10 cellular contexts compared by ENCODE assay signal in genomic region chr15:101267320-101268104, GRCh38. TPM values are rescaled to one million over a fixed set of nuclear protein-coding genes. Genes with fewer than 3 reads are reported as not detected.
A peak's percentile ranks its signal among the peaks of the same experiment; 100 is the strongest.
DNase-seq lines count a peak whose midpoint lies in the region; ATAC-seq and TF ChIP-seq lines count a peak whose summit lies in the region.
"Had no signal": no experiment of that assay in that cellular context is flagged by ENCODE, and none has a peak within 500 bp of the region (broad histone marks: within the 10 kb centered on the region; RNA-seq: fewer than 3 reads in every experiment).

No MANE protein-coding gene starts in this region.

- H3K36me3 ChIP-seq in spleen = peaks cover 0 to 45% (median 36%) of the 10 kb centered on the region in 6 donors

- H3K27ac ChIP-seq in spleen = peak overlapping the region in 7 of 8 donors; percentile 48 to 70 (median 56)

- H3K27me3 ChIP-seq in spleen (replicated peaks in 1 of 7) = no peaks in the 10 kb centered on the region

- no peak overlapping the region for H3K4me3 Mint-ChIP-seq in natural killer cell
- H3K4me3 Mint-ChIP-seq in nephron progenitor cell = no peak overlapping the region

- H3K36me3 Mint-ChIP-seq in natural killer cell (peaks cover 15% of the 10 kb centered on the region), nephron progenitor cell (ENCODE audit: low read depth) (peaks cover 34% of the 10 kb centered on the region)

- no peak for TF ChIP-seq CTCF in astrocyte of the cerebellum (IDR thresholded peaks at IDR 0.05; ENCODE audit: low read depth, low read length, missing control alignments)
- TF ChIP-seq CTCF in spleen (IDR thresholded peaks at IDR 0.05 in 8 of 11, conservative IDR thresholded peaks at IDR 0.05 in 3 of 11) = no peak
- no peak for TF ChIP-seq CTCF in natural killer cell (IDR thresholded peaks at IDR 0.05)
- no peak for TF ChIP-seq CTCF in nephron progenitor cell (IDR thresholded peaks at IDR 0.05)

- H3K27ac Mint-ChIP-seq in natural killer cell (no peak overlapping the region), nephron progenitor cell (no peak overlapping the region)

- H3K9me3 Mint-ChIP-seq in natural killer cell = no peaks in the 10 kb centered on the region
- no peaks in the 10 kb centered on the region for H3K9me3 Mint-ChIP-seq in nephron progenitor cell

- DNase-seq in GOT3 (lab: John Stamatoyannopoulos, UW) (peak; percentile 85), astrocyte of the cerebellum (ENCODE audit: low read depth) (peak; percentile 76), hippocampal formation (lab: John Stamatoyannopoulos, UW) (peak; percentile 52 to 65), spleen (no peak), natural killer cell (no peak), nephron progenitor cell (no peak)
- DNase-seq: MM.1S; stimulated activated CD4-positive, alpha-beta T cell treated with anti-CD3 and anti-CD28 coated beads, Interleukin-4, amount 100 ng/mL, for 24 hours had no signal

- WGBS in spleen, 5 donors = 70 to 78% (median 72%) methylated on average over 17 to 18 of the region's 18 CpGs

- peaks cover 8 to 12% of the 10 kb centered on the region in 2 donors for H3K4me1 Mint-ChIP-seq in natural killer cell
- peaks cover 19% of the 10 kb centered on the region for H3K4me1 Mint-ChIP-seq in nephron progenitor cell

- H3K9me3 ChIP-seq in spleen = no peaks in the 10 kb centered on the region

- in situ Hi-C loops in astrocyte of the cerebellum (cut with HindIII; ENCODE audit: low sequenced_read_pairs) = no loop called here

- intact Hi-C loops in spleen (cut with DNase I; ENCODE audit: low total_unique reads) = loop anchor here (10.0 kb wide), 1 partner anchor 643 kb away; no protein-coding TSS in a partner anchor
- intact Hi-C loops in natural killer cell (cut with micrococcal nuclease) = no loop called here

- H3K27me3 Mint-ChIP-seq in natural killer cell (ENCODE audit: low read depth in 2 of 2) (no peaks in the 10 kb centered on the region), nephron progenitor cell (ENCODE audit: low read depth, poor library complexity) (peaks cover 5% of the 10 kb centered on the region)

- ATAC-seq in natural killer cell (no peak), HG02759 (IDR thresholded peaks at IDR 0.05; ENCODE audit: unreplicated experiment) (no peak), GM18519 (IDR thresholded peaks at IDR 0.05; ENCODE audit: low FRiP score, unreplicated experiment) (no peak)

- H3K4me3 ChIP-seq in astrocyte of the cerebellum (ENCODE audit: low read depth, low read length) (no peak overlapping the region), spleen (no peak overlapping the region)

- H3K4me1 ChIP-seq in spleen = peaks cover 8 to 36% (median 18%) of the 10 kb centered on the region in 6 donors

- no peak for TF ChIP-seq POLR2A in spleen (IDR thresholded peaks at IDR 0.05)

RNA-seq across cellular contexts. Expression of gene SELENOS, which starts 9.8 kb away (rescaled TPM):
- 100 to 1,000 TPM in 1 of 7 donors, 10 to 100 TPM in 6; 47.3 to 109 (median 63.8) TPM for total RNA-seq in spleen
- polyA plus RNA-seq in spleen = 10 to 100 TPM; 25.7 to 41.1 (median 39.7) TPM
- total RNA-seq in natural killer cell = 10 to 100 TPM; 33.6 to 44.2 (median 38.4) TPM

RNA-seq across cellular contexts. Expression of gene CHSY1, which starts 15.7 kb away (rescaled TPM):
- total RNA-seq in spleen = 10 to 100 TPM; 50.2 to 99.5 (median 55.9) TPM
- 1 to 10 TPM; 6.8 to 9.2 (median 8.3) TPM for polyA plus RNA-seq in spleen
- 10 to 100 TPM; 21.1 to 32.5 (median 30.8) TPM for total RNA-seq in natural killer cell

RNA-seq across cellular contexts. Expression of gene SNRPA1, which starts 27.5 kb away (rescaled TPM):
- total RNA-seq in spleen (10 to 100 TPM; 56.2 to 85.4 (median 68.8) TPM), natural killer cell (100 to 1,000 TPM; 146 to 174 (median 167) TPM)
- 10 to 100 TPM; 74.6 to 75.1 (median 74.7) TPM for polyA plus RNA-seq in spleen

Comparison
In these comparisons a context has a peak if more than half of its experiments do, and no peak if none do; other contexts are left out.
1. DNase-seq: peak in GOT3 (single experiment), astrocyte of the cerebellum (single experiment) and hippocampal formation (2 of 2); none in spleen (single experiment), natural killer cell (single experiment) and nephron progenitor cell (single experiment).